21 cellular contexts compared by ENCODE assay signal in genomic region chr12:94973202-94973601, GRCh38. TPM values are rescaled to one million over a fixed set of nuclear protein-coding genes. Genes with fewer than 3 reads are reported as not detected.
A peak's percentile ranks its signal among the peaks of the same experiment; 100 is the strongest.
DNase-seq lines count a peak whose midpoint lies in the region; ATAC-seq lines count a peak whose summit lies in the region.
"Had no signal": no experiment of that assay in that cellular context is flagged by ENCODE, and none has a peak within 500 bp of the region (broad histone marks: within the 10 kb centered on the region; RNA-seq: fewer than 3 reads in every experiment).

No MANE protein-coding gene starts in this region.

- H3K4me1 Mint-ChIP-seq in stimulated activated naive B cell treated with anti-CD40 and anti-IgM and Interleukin-4, amounts not matched to agents 10 μg/mL and 1 μg/mL and 100 μg/mL, for 72 hours = peaks cover 19 to 28% of the 10 kb centered on the region in 2 donors
- H3K4me1 Mint-ChIP-seq: H9 had no signal

- H3K27me3 Mint-ChIP-seq in stimulated activated naive B cell treated with anti-CD40 and anti-IgM and Interleukin-4, amounts not matched to agents 10 μg/mL and 1 μg/mL and 100 μg/mL, for 72 hours = no peaks in the 10 kb centered on the region
- H3K27me3 Mint-ChIP-seq: activated naive CD4-positive, alpha-beta T cell treated with anti-CD3 and anti-CD28 coated beads, Interleukin-2, amount 50 U/mL, for 24 hours had no signal

- H3K4me3 Mint-ChIP-seq in stimulated activated naive B cell treated with anti-CD40 and anti-IgM and Interleukin-4, amounts not matched to agents 10 μg/mL and 1 μg/mL and 100 μg/mL, for 72 hours = no peak overlapping the region
- H3K4me3 Mint-ChIP-seq: activated naive CD4-positive, alpha-beta T cell treated with anti-CD3 and anti-CD28 coated beads, Interleukin-2, amount 50 U/mL, for 24 hours; H9; natural killer cell had no signal

- no peak for DNase-seq in left ventricle myocardium superior
- no peak for DNase-seq in Right ventricle myocardium inferior (ENCODE audit: missing footprints)
- peak; percentile 97 for DNase-seq in NCI-H82 (lab: John Stamatoyannopoulos, UW)
- peak; percentile 20 for DNase-seq in fibroblast of the conjunctiva (ENCODE audit: low read depth)
- DNase-seq in stimulated activated naive B cell treated with anti-CD40 and anti-IgM and Interleukin-4, amounts not matched to agents 10 μg/mL and 1 μg/mL and 100 μg/mL, for 72 hours = no peak
- DNase-seq in head of caudate nucleus = no peak
- DNase-seq in ureter (ENCODE audit: low spot score) = no peak
- DNase-seq: activated T-cell treated with anti-CD3 and anti-CD28 coated beads for 4 hours; effector CD4-positive, alpha-beta T cell; GF-D8; H9; lower lobe of right lung; natural killer cell; NCI-H187; NCI-H510A treated with DMSO at 0.1 percent for 48 hours; PC-9; posterior cingulate gyrus; stimulated activated CD4-positive, alpha-beta T cell treated with anti-CD3 and anti-CD28 coated beads, Interleukin-15, amount 100 ng/mL, for 24 hours; stomach had no signal

- intact Hi-C loops in left ventricle myocardium superior (cut with micrococcal nuclease) = no loop called here
- intact Hi-C loops in Right ventricle myocardium inferior (cut with DNase I) = no loop called here
- intact Hi-C loops in head of caudate nucleus (cut with DNase I) = no loop called here

- H3K36me3 Mint-ChIP-seq in stimulated activated naive B cell treated with anti-CD40 and anti-IgM and Interleukin-4, amounts not matched to agents 10 μg/mL and 1 μg/mL and 100 μg/mL, for 72 hours = peaks cover 30 to 53% of the 10 kb centered on the region in 2 donors
- H3K36me3 Mint-ChIP-seq: natural killer cell had no signal

- H3K9me3 Mint-ChIP-seq in stimulated activated naive B cell treated with anti-CD40 and anti-IgM and Interleukin-4, amounts not matched to agents 10 μg/mL and 1 μg/mL and 100 μg/mL, for 72 hours = no peaks in the 10 kb centered on the region
- H3K9me3 Mint-ChIP-seq: activated naive CD4-positive, alpha-beta T cell treated with anti-CD3 and anti-CD28 coated beads, Interleukin-2, amount 50 U/mL, for 24 hours; H9; natural killer cell had no signal

- no peak overlapping the region for H3K27ac Mint-ChIP-seq in stimulated activated naive B cell treated with anti-CD40 and anti-IgM and Interleukin-4, amounts not matched to agents 10 μg/mL and 1 μg/mL and 100 μg/mL, for 72 hours

- ATAC-seq in left ventricle myocardium superior (peak; percentile 29), Right ventricle myocardium inferior (no peak), HG02973 (IDR thresholded peaks at IDR 0.05; ENCODE audit: unreplicated experiment) (no peak)
- ATAC-seq in stimulated activated naive B cell treated with anti-CD40 and anti-IgM and Interleukin-4, amounts not matched to agents 10 μg/mL and 1 μg/mL and 100 μg/mL, for 72 hours (replicated peaks) = peak; percentile 48 to 66
- ATAC-seq: lower lobe of right lung, natural killer cell had no signal

RNA-seq across cellular contexts. Expression of gene NDUFA12, which starts 30.3 kb away (rescaled TPM):
- 379 TPM for total RNA-seq in left ventricle myocardium superior
- 379 TPM for total RNA-seq in Right ventricle myocardium inferior
- 79.2 TPM for total RNA-seq in ureter

Comparison
In these comparisons a context has a peak if more than half of its experiments do, and no peak if none do; other contexts are left out.
1. ATAC-seq: peak in left ventricle myocardium superior (single experiment) and stimulated activated naive B cell treated with anti-CD40 and anti-IgM and Interleukin-4, amounts not matched to agents 10 μg/mL and 1 μg/mL and 100 μg/mL, for 72 hours (2 of 2); none in Right ventricle myocardium inferior (single experiment) and HG02973 (single experiment).
2. DNase-seq: peak in NCI-H82 (single experiment) and fibroblast of the conjunctiva (single experiment); none in left ventricle myocardium superior (single experiment), Right ventricle myocardium inferior (single experiment), stimulated activated naive B cell treated with anti-CD40 and anti-IgM and Interleukin-4, amounts not matched to agents 10 μg/mL and 1 μg/mL and 100 μg/mL, for 72 hours (single experiment), head of caudate nucleus (0 of 42) and ureter (single experiment).